Comparison of ENCODE assay signal across 9 cellular contexts in the genomic region with DNA sequence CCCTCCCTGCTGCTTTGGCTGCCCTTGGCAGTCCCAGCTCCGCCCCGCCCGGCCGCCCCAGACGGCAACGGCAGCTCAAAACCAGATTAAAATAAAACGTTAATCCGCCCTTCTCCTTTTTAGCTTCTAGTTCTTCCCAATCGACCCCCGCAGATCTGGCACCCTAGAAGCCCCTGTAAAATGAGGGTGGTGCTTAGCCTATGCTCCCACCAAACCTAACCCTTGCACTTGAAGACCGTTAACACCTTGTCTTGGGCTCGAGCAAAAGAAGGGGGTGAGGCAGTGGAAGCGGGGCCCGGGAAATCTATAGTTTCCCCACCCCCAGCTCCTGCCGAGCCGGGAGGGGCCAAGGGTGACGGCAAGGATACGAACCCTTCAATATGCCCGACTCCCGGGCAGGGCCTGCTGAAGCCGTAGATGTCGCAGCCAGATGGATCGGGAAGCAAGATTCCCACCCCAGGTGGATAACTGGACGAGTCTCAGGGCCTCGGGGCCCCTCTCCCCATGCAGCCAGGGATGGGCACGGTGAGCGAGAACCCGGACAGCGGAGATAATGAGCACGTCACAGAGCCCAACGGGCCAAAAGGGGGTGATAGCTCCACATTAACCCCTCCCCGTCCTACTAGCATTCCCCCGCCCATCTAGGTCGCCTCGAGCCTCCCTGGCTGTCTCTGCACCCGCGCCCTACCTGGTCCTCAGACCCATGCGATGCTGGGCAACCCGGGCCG.
A peak's percentile ranks its signal among the peaks of the same experiment; 100 is the strongest.
DNase-seq lines count a peak whose midpoint lies in the region; ATAC-seq, FAIRE-seq and TF ChIP-seq lines count a peak whose summit lies in the region.
"Had no signal": no experiment of that assay in that cellular context is flagged by ENCODE, and none has a peak within 500 bp of the region (broad histone marks: within the 10 kb centered on the region; RNA-seq: fewer than 3 reads in every experiment).

No MANE protein-coding gene starts in this region.

- CTCF ChIA-PET in Panc1 (lab: Charles Lee) = interaction anchor here (0.6 kb wide), 1 partner anchor 40 kb away, joined by 4 read pairs; no protein-coding TSS in a partner anchor
- CTCF ChIA-PET in endothelial cell of umbilical vein (lab: Charles Lee) = interaction anchor here (0.8 kb wide), 1 partner anchor 13 kb away, joined by 3 read pairs; no protein-coding TSS in a partner anchor

- no peak for TF ChIP-seq POLR2A in endothelial cell of umbilical vein (IDR thresholded peaks at IDR 0.05; ENCODE audit: low read depth, low read length)

- POLR2A ChIA-PET in Panc1 (lab: Charles Lee) = no interaction called here
- POLR2A ChIA-PET in endothelial cell of umbilical vein (lab: Charles Lee) = no interaction called here

- H2AFZ ChIP-seq in endothelial cell of umbilical vein (ENCODE audit: low read depth, low read length) = no peak overlapping the region

- H3K9ac ChIP-seq in endothelial cell of umbilical vein (replicated peaks; ENCODE audit: extremely low read depth, insufficient read depth, low read length) = no peak overlapping the region

- in situ Hi-C loops in Panc1 (cut with HindIII; ENCODE audit: low pct_unique_long_range_greater_than_20kb, low sequenced_read_pairs) = no loop called here

- TF ChIP-seq CTCF in Panc1 (IDR thresholded peaks at IDR 0.05) (no peak), endothelial cell of umbilical vein (IDR thresholded peaks at IDR 0.05; ENCODE audit: extremely low read depth in 1 of 2, insufficient read depth in 1 of 2, low read depth in 1 of 2, low read length in 2 of 2) (no peak)

- H4K20me1 ChIP-seq in endothelial cell of umbilical vein (replicated peaks; ENCODE audit: control insufficient read depth, extremely low read depth, insufficient read depth, low read length) = no peaks in the 10 kb centered on the region

- peak overlapping the region; percentile 75 for H3K4me3 Mint-ChIP-seq in stimulated activated naive CD8-positive, alpha-beta T cell treated with anti-CD3 and anti-CD28 coated beads, Interleukin-15, Interleukin-2, amounts not matched to agents 100 ng/mL and 50 ng/mL, for 24 hours

- H3K27me3 ChIP-seq in Panc1 (ENCODE audit: control insufficient read depth, insufficient read depth, low read length) (no peaks in the 10 kb centered on the region), endothelial cell of umbilical vein (ENCODE audit: control insufficient read depth in 2 of 2, insufficient read depth in 2 of 2, low read length in 2 of 2) (peaks cover 79 to 96% of the 10 kb centered on the region in 2 experiments)

- H3K9me3 ChIP-seq in Panc1 (ENCODE audit: control insufficient read depth, insufficient read depth, low read depth, low read length) (no peaks in the 10 kb centered on the region), endothelial cell of umbilical vein (replicated peaks; ENCODE audit: control insufficient read depth, insufficient read depth, low read length) (no peaks in the 10 kb centered on the region)

- no peak overlapping the region for H3K27ac Mint-ChIP-seq in stimulated activated naive CD8-positive, alpha-beta T cell treated with anti-CD3 and anti-CD28 coated beads, Interleukin-15, Interleukin-2, amounts not matched to agents 100 ng/mL and 50 ng/mL, for 24 hours

- H3K36me3 Mint-ChIP-seq in stimulated activated naive CD8-positive, alpha-beta T cell treated with anti-CD3 and anti-CD28 coated beads, Interleukin-15, Interleukin-2, amounts not matched to agents 100 ng/mL and 50 ng/mL, for 24 hours (ENCODE audit: low read depth) = no peaks in the 10 kb centered on the region

- peaks cover 64% of the 10 kb centered on the region for H3K27me3 Mint-ChIP-seq in stimulated activated naive CD8-positive, alpha-beta T cell treated with anti-CD3 and anti-CD28 coated beads, Interleukin-15, Interleukin-2, amounts not matched to agents 100 ng/mL and 50 ng/mL, for 24 hours

- intact Hi-C loops in Panc1 (cut with micrococcal nuclease; ENCODE audit: unreplicated experiment) = no loop called here
- intact Hi-C loops in endothelial cell of umbilical vein (cut with micrococcal nuclease) = no loop called here

- peaks cover 40% of the 10 kb centered on the region for H3K4me1 Mint-ChIP-seq in stimulated activated naive CD8-positive, alpha-beta T cell treated with anti-CD3 and anti-CD28 coated beads, Interleukin-15, Interleukin-2, amounts not matched to agents 100 ng/mL and 50 ng/mL, for 24 hours (ENCODE audit: low read depth)

- dilution Hi-C loops in endothelial cell of umbilical vein (cut with MboI; ENCODE audit: extremely low pct_ligation_motif_present, low sequenced_read_pairs) = no loop called here

- H3K79me2 ChIP-seq in endothelial cell of umbilical vein (ENCODE audit: control insufficient read depth, insufficient read depth, low read length) = no peaks in the 10 kb centered on the region

- no TSS peak for BruUV-seq in Panc1 (replicated peaks; lab: Mats Ljungman, UMichigan)
- no TSS peak for BruUV-seq in endothelial cell of umbilical vein (replicated peaks; lab: Mats Ljungman, UMichigan)

- no peaks in the 10 kb centered on the region for H3K9me1 ChIP-seq in endothelial cell of umbilical vein (replicated peaks; ENCODE audit: control insufficient read depth, extremely low read depth, insufficient read depth, low read length)

- H3K4me3 ChIP-seq in Panc1 (ENCODE audit: low read depth in 2 of 2, low read length in 2 of 2) (peak overlapping the region; percentile 73 to 85), endothelial cell of umbilical vein (replicated peaks in 1 of 3; ENCODE audit: insufficient read depth in 1 of 3, low read depth in 1 of 3, low read length in 3 of 3) (no peak overlapping the region)

- peak; percentile 16; the same call in 1 of the 2 replicates for ATAC-seq in Panc1
- no peak for ATAC-seq in HG02970 (IDR thresholded peaks at IDR 0.05; ENCODE audit: low FRiP score, unreplicated experiment)
- no peak for ATAC-seq in HG03432 (IDR thresholded peaks at IDR 0.05; ENCODE audit: unreplicated experiment)
- ATAC-seq in GM21390 (IDR thresholded peaks at IDR 0.05; ENCODE audit: unreplicated experiment) = no peak

- H3K27ac ChIP-seq in Panc1 (ENCODE audit: low read length) (peak overlapping the region; percentile 83), endothelial cell of umbilical vein (ENCODE audit: insufficient read depth, low read depth, low read length) (no peak overlapping the region)

- no peaks in the 10 kb centered on the region for H3K36me3 ChIP-seq in Panc1 (ENCODE audit: control insufficient read depth, insufficient read depth, low read length)
- no peaks in the 10 kb centered on the region for H3K36me3 ChIP-seq in endothelial cell of umbilical vein (ENCODE audit: control insufficient read depth in 2 of 2, extremely low read depth in 1 of 2, insufficient read depth in 2 of 2, low read length in 2 of 2)

- H3K4me2 ChIP-seq in endothelial cell of umbilical vein (ENCODE audit: insufficient read depth, low read length) = no peak overlapping the region

- DNase-seq in activated CD4-positive, alpha-beta T cell treated with anti-CD3 and anti-CD28 coated beads for 48 hours = peak; percentile 32
- no peak for DNase-seq in activated CD4-positive, alpha-beta T cell treated with anti-CD3 and anti-CD28 coated beads, Interleukin-2, amount 50 U/mL, for 1 hour
- DNase-seq in Panc1 (ENCODE audit: low read depth, low spot score) = no peak
- DNase-seq in endothelial cell of umbilical vein (ENCODE audit: low read depth, low spot score) = no peak

- H3K9me3 Mint-ChIP-seq in stimulated activated naive CD8-positive, alpha-beta T cell treated with anti-CD3 and anti-CD28 coated beads, Interleukin-15, Interleukin-2, amounts not matched to agents 100 ng/mL and 50 ng/mL, for 24 hours = no peaks in the 10 kb centered on the region

- H3K4me1 ChIP-seq in Panc1 (ENCODE audit: control insufficient read depth, insufficient read depth, low read length) = peaks cover 9% of the 10 kb centered on the region; the same call in 1 of the 2 replicates
- no peaks in the 10 kb centered on the region for H3K4me1 ChIP-seq in endothelial cell of umbilical vein (ENCODE audit: control insufficient read depth, extremely low read depth, insufficient read depth, low read length)

- FAIRE-seq in endothelial cell of umbilical vein (lab: Jason Lieb, UNC) = no peak
- FAIRE-seq: G401.6 had no signal

TF ChIP-seq in endothelial cell of umbilical vein, 7 proteins besides CTCF, POLR2A, EP300 and RAD21:
- peak; percentile 99 for TF ChIP-seq EZH2 (IDR thresholded peaks at IDR 0.05; ENCODE audit: borderline replicate concordance, low read depth, low read length, severe bottlenecking)
- no peak for TF ChIP-seq MYC (IDR thresholded peaks at IDR 0.05; ENCODE audit: low read depth, low read length)
- no peak for TF ChIP-seq POLR2AphosphoS5 (IDR thresholded peaks at IDR 0.05; ENCODE audit: insufficient read depth, low read depth, low read length)

Comparison
In these comparisons a context has a peak if more than half of its experiments do, and no peak if none do; other contexts are left out.
1. H3K4me3 ChIP-seq: peak in Panc1 (2 of 2); none in endothelial cell of umbilical vein (0 of 3).